In genomic region chr10:20882091-20882490, GRCh38 we compare ENCODE assay signal across 39 cellular contexts. TPM values are rescaled to one million over a fixed set of nuclear protein-coding genes. Genes with fewer than 3 reads are reported as not detected.
"Had no signal": no experiment of that assay in that cellular context is flagged by ENCODE, and none has a peak within 500 bp of the region (broad histone marks: within the 10 kb centered on the region; RNA-seq: fewer than 3 reads in every experiment).

No MANE protein-coding gene starts in this region.

- H3K4me3 Mint-ChIP-seq: activated CD4-positive, alpha-beta memory T cell treated with anti-CD3 and anti-CD28 coated beads, Interleukin-2, amount 10 ng/mL, durations not matched to agents 7 days and 5 days; activated CD4-positive, alpha-beta T cell treated with anti-CD3 and anti-CD28 coated beads for 36 hours; activated CD4-positive, alpha-beta T cell treated with anti-CD3 and anti-CD28 coated beads, Interleukin-2, amount 10 ng/mL, durations not matched to agents 7 days and 5 days; activated CD8-positive, alpha-beta memory T cell treated with anti-CD3 and anti-CD28 coated beads, Interleukin-2, amount 10 ng/mL, durations not matched to agents 7 days and 5 days; activated CD8-positive, alpha-beta T cell treated with anti-CD3 and anti-CD28 coated beads, Interleukin-2, amount 10 ng/mL, durations not matched to agents 7 days and 5 days; activated naive CD4-positive, alpha-beta T cell treated with anti-CD3 and anti-CD28 coated beads, Interleukin-2, amount 10 ng/mL, durations not matched to agents 7 days and 5 days; activated naive CD4-positive, alpha-beta T cell treated with anti-CD3 and anti-CD28 coated beads, Interleukin-2, amount 50 U/mL, for 24 hours; activated naive CD8-positive, alpha-beta T cell; activated naive CD8-positive, alpha-beta T cell treated with anti-CD3 and anti-CD28 coated beads, Interleukin-2, amount 10 ng/mL, durations not matched to agents 7 days and 5 days; activated naive CD8-positive, alpha-beta T cell treated with anti-CD3 and anti-CD28 coated beads, Interleukin-2, amount 50 U/mL, for 24 hours; activated T-cell treated with anti-CD3 and anti-CD28 coated beads, Interleukin-2, amount 50 U/mL, for 24 hours; brain; central memory CD8-positive, alpha-beta T cell; T-helper 1 cell treated with Interleukin-12 subunit alpha and Interleukin-12 subunit beta and Interleukin-4 antibody, amounts not matched to agents 30 μg/mL and 1 μg/mL, for 36 hours; T-helper 2 cell treated with Interferon-gamma antibody and Interleukin-4, amounts not matched to agents 5 μg/mL and 100 μg/mL, for 36 hours had no signal

- H3K27me3 ChIP-seq: ascending aorta, cardiac muscle cell had no signal

- H3K36me3 ChIP-seq: ascending aorta had no signal

- ATAC-seq: activated CD4-positive, alpha-beta T cell treated with anti-CD3 and anti-CD28 coated beads for 36 hours; activated CD4-positive, CD25-positive, alpha-beta regulatory T cell treated with anti-CD3 and anti-CD28 coated beads, Interleukin-2, amount 50 U/mL, for 24 hours; activated CD8-positive, alpha-beta memory T cell treated with anti-CD3 and anti-CD28 coated beads, Interleukin-2, amount 10 ng/mL, durations not matched to agents 7 days and 5 days; activated CD8-positive, alpha-beta T cell treated with anti-CD3 and anti-CD28 coated beads, Interleukin-2, amount 10 ng/mL, durations not matched to agents 7 days and 5 days; activated naive CD8-positive, alpha-beta T cell treated with anti-CD3 and anti-CD28 coated beads, Interleukin-2, amount 50 U/mL, for 24 hours had no signal

- H3K36me3 Mint-ChIP-seq: activated CD8-positive, alpha-beta memory T cell treated with anti-CD3 and anti-CD28 coated beads, Interleukin-2, amount 10 ng/mL, durations not matched to agents 7 days and 5 days; activated naive CD4-positive, alpha-beta T cell treated with anti-CD3 and anti-CD28 coated beads, Interleukin-2, amount 10 ng/mL, durations not matched to agents 7 days and 5 days; activated naive CD4-positive, alpha-beta T cell treated with anti-CD3 and anti-CD28 coated beads, Interleukin-2, amount 50 U/mL, for 24 hours; activated naive CD8-positive, alpha-beta T cell; activated naive CD8-positive, alpha-beta T cell treated with anti-CD3 and anti-CD28 coated beads, Interleukin-2, amount 10 ng/mL, durations not matched to agents 7 days and 5 days had no signal

- H3K27me3 Mint-ChIP-seq: activated CD4-positive, alpha-beta memory T cell treated with anti-CD3 and anti-CD28 coated beads, Interleukin-2, amount 10 ng/mL, durations not matched to agents 7 days and 5 days; activated CD4-positive, alpha-beta T cell treated with anti-CD3 and anti-CD28 coated beads for 36 hours; activated CD4-positive, alpha-beta T cell treated with anti-CD3 and anti-CD28 coated beads, Interleukin-2, amount 10 ng/mL, durations not matched to agents 7 days and 5 days; activated CD8-positive, alpha-beta memory T cell treated with anti-CD3 and anti-CD28 coated beads, Interleukin-2, amount 10 ng/mL, durations not matched to agents 7 days and 5 days; activated naive CD4-positive, alpha-beta T cell treated with anti-CD3 and anti-CD28 coated beads, Interleukin-2, amount 10 ng/mL, durations not matched to agents 7 days and 5 days; activated naive CD4-positive, alpha-beta T cell treated with anti-CD3 and anti-CD28 coated beads, Interleukin-2, amount 50 U/mL, for 24 hours; activated naive CD8-positive, alpha-beta T cell; activated naive CD8-positive, alpha-beta T cell treated with anti-CD3 and anti-CD28 coated beads, Interleukin-2, amount 10 ng/mL, durations not matched to agents 7 days and 5 days; activated T-cell treated with anti-CD3 and anti-CD28 coated beads, Interleukin-2, amount 50 U/mL, for 24 hours; central memory CD8-positive, alpha-beta T cell had no signal

- H3K4me1 Mint-ChIP-seq: activated CD4-positive, alpha-beta memory T cell treated with anti-CD3 and anti-CD28 coated beads, Interleukin-2, amount 10 ng/mL, durations not matched to agents 7 days and 5 days; activated CD4-positive, alpha-beta T cell treated with anti-CD3 and anti-CD28 coated beads for 36 hours; activated CD4-positive, alpha-beta T cell treated with anti-CD3 and anti-CD28 coated beads, Interleukin-2, amount 10 ng/mL, durations not matched to agents 7 days and 5 days; activated CD8-positive, alpha-beta memory T cell treated with anti-CD3 and anti-CD28 coated beads, Interleukin-2, amount 10 ng/mL, durations not matched to agents 7 days and 5 days; activated naive CD4-positive, alpha-beta T cell treated with anti-CD3 and anti-CD28 coated beads, Interleukin-2, amount 10 ng/mL, durations not matched to agents 7 days and 5 days; activated naive CD4-positive, alpha-beta T cell treated with anti-CD3 and anti-CD28 coated beads, Interleukin-2, amount 50 U/mL, for 24 hours; activated naive CD8-positive, alpha-beta T cell treated with anti-CD3 and anti-CD28 coated beads, Interleukin-2, amount 10 ng/mL, durations not matched to agents 7 days and 5 days; activated naive CD8-positive, alpha-beta T cell treated with anti-CD3 and anti-CD28 coated beads, Interleukin-2, amount 50 U/mL, for 24 hours; brain; central memory CD8-positive, alpha-beta T cell had no signal

- H3K9me3 Mint-ChIP-seq: activated CD4-positive, alpha-beta memory T cell treated with anti-CD3 and anti-CD28 coated beads, Interleukin-2, amount 10 ng/mL, durations not matched to agents 7 days and 5 days; activated CD4-positive, alpha-beta T cell treated with anti-CD3 and anti-CD28 coated beads, Interleukin-2, amount 10 ng/mL, durations not matched to agents 7 days and 5 days; activated naive CD4-positive, alpha-beta T cell treated with anti-CD3 and anti-CD28 coated beads, Interleukin-2, amount 10 ng/mL, durations not matched to agents 7 days and 5 days; activated naive CD8-positive, alpha-beta T cell treated with anti-CD3 and anti-CD28 coated beads, Interleukin-2, amount 10 ng/mL, durations not matched to agents 7 days and 5 days; activated naive CD8-positive, alpha-beta T cell treated with anti-CD3 and anti-CD28 coated beads, Interleukin-2, amount 50 U/mL, for 24 hours; activated T-cell treated with anti-CD3 and anti-CD28 coated beads, Interleukin-2, amount 50 U/mL, for 24 hours; activated T-helper 2 cell treated with anti-CD3 and anti-CD28 coated beads, Interferon-gamma antibody, Interleukin-2, Interleukin-4, amounts not matched to agents 10 μg/mL and 5 μg/mL and 100 μg/mL, durations not matched to agents 14 hours and 24 hours and 36 hours; brain; central memory CD8-positive, alpha-beta T cell had no signal

- H3K4me1 ChIP-seq: ascending aorta had no signal

- FAIRE-seq: bronchial epithelial cell, TTC549 had no signal

- H3K27ac ChIP-seq: ascending aorta, VCaP had no signal

- H3K4me3 ChIP-seq: ascending aorta, cardiac muscle cell had no signal

- H3K9me3 ChIP-seq: ascending aorta had no signal

- DNase-seq: activated CD4-positive, alpha-beta memory T cell treated with anti-CD3 and anti-CD28 coated beads, Interleukin-2, amount 10 ng/mL, durations not matched to agents 7 days and 5 days; activated CD4-positive, alpha-beta T cell treated with anti-CD3 and anti-CD28 coated beads for 1 hour; activated CD4-positive, alpha-beta T cell treated with anti-CD3 and anti-CD28 coated beads for 36 hours; activated CD4-positive, alpha-beta T cell treated with anti-CD3 and anti-CD28 coated beads for 48 hours; activated CD4-positive, alpha-beta T cell treated with anti-CD3 and anti-CD28 coated beads, Interleukin-2, amount 10 ng/mL, durations not matched to agents 7 days and 5 days; activated CD4-positive, alpha-beta T cell treated with anti-CD3 and anti-CD28 coated beads, Interleukin-2, amount 50 U/mL, for 48 hours; activated CD4-positive, CD25-positive, alpha-beta regulatory T cell; activated CD8-positive, alpha-beta memory T cell treated with anti-CD3 and anti-CD28 coated beads for 24 hours; activated CD8-positive, alpha-beta memory T cell treated with anti-CD3 and anti-CD28 coated beads, Interleukin-2, amount 10 ng/mL, durations not matched to agents 7 days and 5 days; activated CD8-positive, alpha-beta memory T cell treated with anti-CD3 and anti-CD28 coated beads, Interleukin-2, amount 50 U/mL, for 48 hours; activated CD8-positive, alpha-beta T cell treated with anti-CD3 and anti-CD28 coated beads, Interleukin-2, amount 10 ng/mL, durations not matched to agents 7 days and 5 days; activated effector memory CD4-positive, alpha-beta T cell treated with Interleukin-2 at 50 U/mL for 16 hours; activated gamma-delta T cell; activated naive CD4-positive, alpha-beta T cell treated with anti-CD3 and anti-CD28 coated beads, Interleukin-2, amount 10 ng/mL, durations not matched to agents 7 days and 5 days; activated naive CD4-positive, alpha-beta T cell treated with Interleukin-2 at 50 U/mL for 16 hours; activated naive CD8-positive, alpha-beta T cell treated with anti-CD3 and anti-CD28 coated beads, Interleukin-2, amount 10 ng/mL, durations not matched to agents 7 days and 5 days; activated naive CD8-positive, alpha-beta T cell treated with anti-CD3 and anti-CD28 coated beads, Interleukin-2, amount 50 U/mL, for 24 hours; activated T-cell treated with anti-CD3 and anti-CD28 coated beads, Interleukin-2, amount 50 U/mL, for 24 hours; activated T-cell treated with anti-CD3 and anti-CD28 coated beads, Interleukin-2, amount 50 U/mL, for 48 hours; amygdala; anterior cingulate cortex; caudate nucleus; cerebellar nuclear complex; T-helper 1 cell; T-helper 2 cell; T-helper 9 cell had no signal

- H3K27ac Mint-ChIP-seq: activated CD4-positive, alpha-beta memory T cell treated with anti-CD3 and anti-CD28 coated beads, Interleukin-2, amount 10 ng/mL, durations not matched to agents 7 days and 5 days; activated CD4-positive, alpha-beta T cell treated with anti-CD3 and anti-CD28 coated beads for 36 hours; activated CD4-positive, alpha-beta T cell treated with anti-CD3 and anti-CD28 coated beads, Interleukin-2, amount 10 ng/mL, durations not matched to agents 7 days and 5 days; activated CD8-positive, alpha-beta memory T cell treated with anti-CD3 and anti-CD28 coated beads, Interleukin-2, amount 10 ng/mL, durations not matched to agents 7 days and 5 days; activated CD8-positive, alpha-beta T cell treated with anti-CD3 and anti-CD28 coated beads, Interleukin-2, amount 10 ng/mL, durations not matched to agents 7 days and 5 days; activated naive CD4-positive, alpha-beta T cell treated with anti-CD3 and anti-CD28 coated beads, Interleukin-2, amount 10 ng/mL, durations not matched to agents 7 days and 5 days; activated naive CD4-positive, alpha-beta T cell treated with anti-CD3 and anti-CD28 coated beads, Interleukin-2, amount 50 U/mL, for 24 hours; activated naive CD8-positive, alpha-beta T cell; activated naive CD8-positive, alpha-beta T cell treated with anti-CD3 and anti-CD28 coated beads, Interleukin-2, amount 10 ng/mL, durations not matched to agents 7 days and 5 days; activated naive CD8-positive, alpha-beta T cell treated with anti-CD3 and anti-CD28 coated beads, Interleukin-2, amount 50 U/mL, for 24 hours; activated T-cell treated with anti-CD3 and anti-CD28 coated beads, Interleukin-2, amount 50 U/mL, for 24 hours; activated T-helper 2 cell treated with anti-CD3 and anti-CD28 coated beads, Interferon-gamma antibody, Interleukin-2, Interleukin-4, amounts not matched to agents 10 μg/mL and 5 μg/mL and 100 μg/mL, durations not matched to agents 14 hours and 24 hours and 36 hours; brain; T-helper 1 cell treated with Interleukin-12 subunit alpha and Interleukin-12 subunit beta and Interleukin-4 antibody, amounts not matched to agents 30 μg/mL and 1 μg/mL, for 36 hours; T-helper 2 cell treated with Interferon-gamma antibody and Interleukin-4, amounts not matched to agents 5 μg/mL and 100 μg/mL, for 36 hours had no signal

RNA-seq across cellular contexts. Expression of gene NEBL, which starts 15.0 kb away (rescaled TPM):
- total RNA-seq: activated CD4-positive, alpha-beta memory T cell treated with anti-CD3 and anti-CD28 coated beads, Interleukin-2, amount 10 ng/mL, durations not matched to agents 7 days and 5 days; activated CD4-positive, alpha-beta T cell treated with anti-CD3 and anti-CD28 coated beads, Interleukin-2, amount 10 ng/mL, durations not matched to agents 7 days and 5 days; activated CD8-positive, alpha-beta T cell treated with anti-CD3 and anti-CD28 coated beads, Interleukin-2, amount 10 ng/mL, durations not matched to agents 7 days and 5 days; activated naive CD8-positive, alpha-beta T cell treated with anti-CD3 and anti-CD28 coated beads, Interleukin-2, amount 10 ng/mL, durations not matched to agents 7 days and 5 days had no signal
